Comparison of ENCODE assay signal across 16 cellular contexts in the genomic region with DNA sequence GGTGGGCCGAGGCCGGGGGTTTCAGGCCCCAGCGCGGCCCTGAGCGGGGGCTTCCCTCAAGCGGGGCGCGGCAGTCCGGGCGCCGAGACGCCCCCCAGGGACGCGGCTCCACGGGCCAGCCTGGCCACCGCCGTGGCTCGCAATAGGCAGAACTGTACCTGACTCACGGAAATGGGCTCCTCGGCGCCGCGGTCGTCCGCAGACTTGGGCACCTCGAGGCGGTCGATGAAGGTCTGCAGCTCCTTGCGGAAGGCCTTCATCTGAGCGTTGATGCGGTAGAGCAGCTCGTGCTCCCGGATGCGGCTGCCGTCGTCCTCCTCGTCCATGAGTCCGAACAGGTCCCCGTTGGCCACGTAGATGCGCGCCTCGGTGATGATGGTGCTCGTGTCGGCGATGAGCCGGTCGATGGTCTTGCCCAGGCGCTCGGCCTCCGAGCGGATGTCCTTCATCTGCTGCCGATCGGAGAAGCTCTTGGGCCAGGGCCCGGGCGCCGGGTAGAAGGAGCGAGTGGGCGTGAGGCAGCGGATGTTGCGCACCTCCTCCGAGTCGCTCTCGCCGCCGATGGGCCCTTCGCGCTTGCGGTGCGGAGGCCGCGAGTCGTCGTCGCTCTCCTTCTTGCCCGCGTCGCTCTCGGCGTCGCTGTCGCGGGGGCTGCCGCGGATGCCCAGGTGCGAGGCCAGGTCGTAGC. TPM values are rescaled to one million over a fixed set of nuclear protein-coding genes. Genes with fewer than 3 reads are reported as not detected.
"Had no signal": no experiment of that assay in that cellular context is flagged by ENCODE, and none has a peak within 500 bp of the region (broad histone marks: within the 10 kb centered on the region; RNA-seq: fewer than 3 reads in every experiment).

No MANE protein-coding gene starts in this region.

- H3K4me1 ChIP-seq: foreskin keratinocyte, lower lobe of right lung, parathyroid adenoma, suprapubic skin had no signal

- H3K9me3 ChIP-seq: lower lobe of right lung, suprapubic skin had no signal

- FAIRE-seq: bronchial epithelial cell had no signal

- H3K27ac Mint-ChIP-seq: activated CD8-positive, alpha-beta memory T cell treated with anti-CD3 and anti-CD28 coated beads, Interleukin-2, amount 10 ng/mL, durations not matched to agents 7 days and 5 days; activated naive CD4-positive, alpha-beta T cell treated with anti-CD3 and anti-CD28 coated beads, Interleukin-2, amount 50 U/mL, for 24 hours; activated T-helper 2 cell treated with anti-CD3 and anti-CD28 coated beads, Interferon-gamma antibody, Interleukin-2, Interleukin-4, amounts not matched to agents 10 μg/mL and 5 μg/mL and 100 μg/mL, durations not matched to agents 14 hours and 24 hours and 36 hours; natural killer cell treated with Interleukin-12 subunit alpha and Interleukin-12 subunit beta and Interleukin-15 and Interleukin-18, amount 100 ng/mL, for 72 hours; stimulated activated naive CD8-positive, alpha-beta T cell treated with anti-CD3 and anti-CD28 coated beads, Interleukin-15, Interleukin-2, amounts not matched to agents 100 ng/mL and 50 ng/mL, for 24 hours had no signal

- H3K27me3 Mint-ChIP-seq: activated CD8-positive, alpha-beta memory T cell treated with anti-CD3 and anti-CD28 coated beads, Interleukin-2, amount 10 ng/mL, durations not matched to agents 7 days and 5 days had no signal

- H3K79me2 ChIP-seq: hepatocyte, parathyroid adenoma had no signal

- H3K4me3 ChIP-seq: dorsolateral prefrontal cortex, hepatocyte, lower lobe of right lung, suprapubic skin had no signal

- H3K27ac ChIP-seq: dorsolateral prefrontal cortex, epithelial cell of prostate, foreskin keratinocyte, hepatocyte, lower lobe of right lung, parathyroid adenoma, suprapubic skin had no signal

- H3K4me2 ChIP-seq: hepatocyte had no signal

- DNase-seq: activated CD8-positive, alpha-beta memory T cell treated with anti-CD3 and anti-CD28 coated beads, Interleukin-2, amount 10 ng/mL, durations not matched to agents 7 days and 5 days; dorsolateral prefrontal cortex; foreskin keratinocyte; lower lobe of right lung; stimulated activated CD8-positive, alpha-beta memory T cell treated with anti-CD3 and anti-CD28 coated beads, Interleukin-4, amount 100 ng/mL, for 48 hours; trophoblast cell had no signal

- H3K36me3 ChIP-seq: lower lobe of right lung, suprapubic skin had no signal

- H3K4me3 Mint-ChIP-seq: activated CD8-positive, alpha-beta memory T cell treated with anti-CD3 and anti-CD28 coated beads, Interleukin-2, amount 10 ng/mL, durations not matched to agents 7 days and 5 days; activated naive CD4-positive, alpha-beta T cell treated with anti-CD3 and anti-CD28 coated beads, Interleukin-2, amount 50 U/mL, for 24 hours; natural killer cell treated with Interleukin-12 subunit alpha and Interleukin-12 subunit beta and Interleukin-15 and Interleukin-18, amount 100 ng/mL, for 72 hours; stimulated activated naive CD8-positive, alpha-beta T cell treated with anti-CD3 and anti-CD28 coated beads, Interleukin-15, Interleukin-2, amounts not matched to agents 100 ng/mL and 50 ng/mL, for 24 hours had no signal

- ATAC-seq: activated CD4-positive, CD25-positive, alpha-beta regulatory T cell treated with anti-CD3 and anti-CD28 coated beads, Interleukin-2, amount 50 U/mL, for 24 hours; activated CD8-positive, alpha-beta memory T cell treated with anti-CD3 and anti-CD28 coated beads, Interleukin-2, amount 10 ng/mL, durations not matched to agents 7 days and 5 days; foreskin keratinocyte; lower lobe of right lung; natural killer cell treated with Interleukin-12 subunit alpha and Interleukin-12 subunit beta and Interleukin-15 and Interleukin-18, amount 100 ng/mL, for 72 hours had no signal

- H3K4me1 Mint-ChIP-seq: activated CD8-positive, alpha-beta memory T cell treated with anti-CD3 and anti-CD28 coated beads, Interleukin-2, amount 10 ng/mL, durations not matched to agents 7 days and 5 days; activated naive CD4-positive, alpha-beta T cell treated with anti-CD3 and anti-CD28 coated beads, Interleukin-2, amount 50 U/mL, for 24 hours had no signal

- H3K9me3 Mint-ChIP-seq: activated naive CD4-positive, alpha-beta T cell treated with anti-CD3 and anti-CD28 coated beads, Interleukin-2, amount 50 U/mL, for 24 hours; activated T-helper 2 cell treated with anti-CD3 and anti-CD28 coated beads, Interferon-gamma antibody, Interleukin-2, Interleukin-4, amounts not matched to agents 10 μg/mL and 5 μg/mL and 100 μg/mL, durations not matched to agents 14 hours and 24 hours and 36 hours; stimulated activated naive CD8-positive, alpha-beta T cell treated with anti-CD3 and anti-CD28 coated beads, Interleukin-15, Interleukin-2, amounts not matched to agents 100 ng/mL and 50 ng/mL, for 24 hours had no signal

- H3K9ac ChIP-seq: parathyroid adenoma had no signal

- H2AFZ ChIP-seq: hepatocyte, parathyroid adenoma had no signal

- H3K27me3 ChIP-seq: dorsolateral prefrontal cortex, hepatocyte, suprapubic skin had no signal

RNA-seq across cellular contexts. Expression of a gene that starts 16.1 kb away (rescaled TPM):
- total RNA-seq: bronchial epithelial cell, foreskin keratinocyte had no signal
- polyA plus RNA-seq: foreskin keratinocyte had no signal
